ENCODE assay signal across 8 cellular contexts in genomic region chr11:60169264-60169915, GRCh38. TPM values are rescaled to one million over a fixed set of nuclear protein-coding genes. Genes with fewer than 3 reads are reported as not detected.
DNase-seq lines count a peak whose midpoint lies in the region; ATAC-seq and TF ChIP-seq lines count a peak whose summit lies in the region.

No MANE protein-coding gene starts in this region.

- no peak for ATAC-seq in GM21515 (IDR thresholded peaks at IDR 0.05; ENCODE audit: unreplicated experiment)
- ATAC-seq in GM19351 (IDR thresholded peaks at IDR 0.05; ENCODE audit: unreplicated experiment), result no peak

- no TSS peak for BruUV-seq in Calu3 (replicated peaks; lab: Mats Ljungman, UMichigan)

- H2AFZ ChIP-seq in mesenchymal stem cell (ENCODE audit: low read depth, low read length), result no peak overlapping the region

- H3K4me3 Mint-ChIP-seq in Calu3 (ENCODE audit: low read depth, unreplicated experiment), result no peak overlapping the region

- H2BK12ac ChIP-seq in mesenchymal stem cell (ENCODE audit: low read length in 2 of 2), result no peak overlapping the region

- CTCF ChIA-PET in Calu3 (lab: Charles Lee), result interaction anchor here (0.6 to 4.1 kb wide), 8 partner anchors 35 to 1519 kb away, joined by 3 to 72 read pairs (median 3); partner anchors contain the start of gene TCN1

- no peak overlapping the region for H3K14ac ChIP-seq in mesenchymal stem cell (ENCODE audit: low read length in 2 of 2)

- H3K27me3 ChIP-seq in brain microvascular endothelial cell (replicated peaks) (no peaks in the 10 kb centered on the region), mesenchymal stem cell (ENCODE audit: control insufficient read depth in 1 of 2, insufficient read depth in 1 of 2, low read length in 2 of 2) (no peaks in the 10 kb centered on the region)

- H3K4me2 ChIP-seq in mesenchymal stem cell (ENCODE audit: low read length, poor library complexity, severe bottlenecking), result no peak overlapping the region

- H3K27ac ChIP-seq in brain microvascular endothelial cell (no peak overlapping the region), mesenchymal stem cell (ENCODE audit: low read length, poor library complexity, severe bottlenecking) (no peak overlapping the region)

- H3K36me3 ChIP-seq in brain microvascular endothelial cell (replicated peaks) (no peaks in the 10 kb centered on the region), mesenchymal stem cell (ENCODE audit: control insufficient read depth in 1 of 2, insufficient read depth in 2 of 2, low read depth in 1 of 2, low read length in 2 of 2) (no peaks in the 10 kb centered on the region)

- H3K9me3 ChIP-seq in mesenchymal stem cell (ENCODE audit: control insufficient read depth, low read length), result no peaks in the 10 kb centered on the region

- H3K23ac ChIP-seq in mesenchymal stem cell (ENCODE audit: low read length in 2 of 2), result no peak overlapping the region

- no peak overlapping the region for H2BK120ac ChIP-seq in mesenchymal stem cell (ENCODE audit: low read depth, low read length)

- TF ChIP-seq CTCF in Calu3 (IDR thresholded peaks at IDR 0.05; ENCODE audit: unreplicated experiment) (peak; percentile 62), brain microvascular endothelial cell (IDR thresholded peaks at IDR 0.05; ENCODE audit: low read depth, low read length, missing control alignments) (peak; percentile 30)

- H2BK5ac ChIP-seq in mesenchymal stem cell (ENCODE audit: low read depth, low read length, poor library complexity, severe bottlenecking), result no peak overlapping the region

- H3K4me1 ChIP-seq in mesenchymal stem cell (ENCODE audit: control insufficient read depth, insufficient read depth, low read depth, low read length), result no peaks in the 10 kb centered on the region

- peaks cover 80% of the 10 kb centered on the region for H3K4me1 Mint-ChIP-seq in Calu3 (ENCODE audit: low read depth, unreplicated experiment)

- H3K4me3 ChIP-seq in brain microvascular endothelial cell (ENCODE audit: low read depth, low read length) (no peak overlapping the region), mesenchymal stem cell (ENCODE audit: insufficient read depth in 1 of 2, low read depth in 1 of 2, low read length in 2 of 2) (no peak overlapping the region)

- peaks cover 23% of the 10 kb centered on the region for H3K36me3 Mint-ChIP-seq in Calu3 (ENCODE audit: insufficient read depth, unreplicated experiment)

- H4K8ac ChIP-seq in mesenchymal stem cell (ENCODE audit: low read length), result no peak overlapping the region

- DNase-seq in Calu3 (peak; percentile 90), LHCN-M2 (ENCODE audit: low read depth) (peak; percentile 14), brain microvascular endothelial cell (peak; percentile 2), mesenchymal stem cell (peak; percentile 7), RPMI8226 (no peak), NCI-H2227 treated with DMSO at 0.1 percent for 48 hours (lab: John Stamatoyannopoulos, UW) (no peak)

- no peak overlapping the region for H3K18ac ChIP-seq in mesenchymal stem cell (ENCODE audit: low read depth in 1 of 2, low read length in 2 of 2)

- in situ Hi-C loops in brain microvascular endothelial cell (cut with HindIII; ENCODE audit: low pct_ligation_motif_present, low sequenced_read_pairs), result no loop called here

- no peaks in the 10 kb centered on the region for H3K27me3 Mint-ChIP-seq in Calu3 (ENCODE audit: unreplicated experiment)

- H3K79me1 ChIP-seq in mesenchymal stem cell (replicated peaks; ENCODE audit: low read length, poor library complexity, severe bottlenecking), result no peaks in the 10 kb centered on the region

- no peak overlapping the region for H3K9ac ChIP-seq in mesenchymal stem cell (ENCODE audit: low read length)

- intact Hi-C loops in Calu3 (cut with micrococcal nuclease; ENCODE audit: unreplicated experiment), result loop anchor here (1.0 to 2.0 kb wide), 2 partner anchors 43 to 82 kb away; no protein-coding TSS in a partner anchor

- H3K9me3 Mint-ChIP-seq in Calu3 (ENCODE audit: low read depth, unreplicated experiment), result peaks cover 2% of the 10 kb centered on the region

- no peak overlapping the region for H2BK15ac ChIP-seq in mesenchymal stem cell (ENCODE audit: low read depth, poor library complexity, severe bottlenecking)

- H4K91ac ChIP-seq in mesenchymal stem cell (ENCODE audit: low read length), result no peak overlapping the region

- H3K4ac ChIP-seq in mesenchymal stem cell (ENCODE audit: low read depth in 1 of 2, low read length in 2 of 2), result no peak overlapping the region

- peak overlapping the region; percentile 81 for H3K27ac Mint-ChIP-seq in Calu3 (ENCODE audit: unreplicated experiment)

- WGBS in mesenchymal stem cell, result 68% methylated on average over 3 of the region's 6 CpGs

- no peak overlapping the region for H2AK5ac ChIP-seq in mesenchymal stem cell (ENCODE audit: low read length, severe bottlenecking)

RNA-seq across cellular contexts. Expression of gene MS4A6A, which starts 13.5 kb away (rescaled TPM):
- total RNA-seq in Calu3 (2022), result not detected in 2 replicates
- total RNA-seq in LHCN-M2 (2014; rRNA removed), result not detected in 2 replicates
- polyA plus RNA-seq in LHCN-M2 (2012), result not detected
- polyA plus RNA-seq in mesenchymal stem cell (2013, experiment 1 of 2), result not detected
- not detected for polyA plus RNA-seq in mesenchymal stem cell (2013, experiment 2 of 2)

Comparison
In these comparisons a context has a peak if more than half of its experiments do, and no peak if none do; other contexts are left out.
1. DNase-seq: peak in Calu3 (single experiment), LHCN-M2 (single experiment), brain microvascular endothelial cell (single experiment) and mesenchymal stem cell (single experiment); none in RPMI8226 (single experiment) and NCI-H2227 treated with DMSO at 0.1 percent for 48 hours (single experiment).